In genomic region chr5:14410942-14411258, GRCh38 we compare ENCODE assay signal across 18 cellular contexts.
DNase-seq lines count a peak whose midpoint lies in the region; ATAC-seq and TF ChIP-seq lines count a peak whose summit lies in the region.
"Had no signal": no experiment of that assay in that cellular context is flagged by ENCODE, and none has a peak within 500 bp of the region (broad histone marks: within the 10 kb centered on the region; RNA-seq: fewer than 3 reads in every experiment).

No MANE protein-coding gene starts in this region.

- no peaks in the 10 kb centered on the region for H3K27me3 ChIP-seq in CD4-positive, alpha-beta memory T cell (ENCODE audit: insufficient read depth, low read length)
- H3K27me3 ChIP-seq in lower lobe of right lung (ENCODE audit: low read depth): no peaks in the 10 kb centered on the region
- no peaks in the 10 kb centered on the region for H3K27me3 ChIP-seq in spleen (replicated peaks in 1 of 7)
- H3K27me3 ChIP-seq: cardiac muscle cell, foreskin keratinocyte had no signal

- H3K4me3 ChIP-seq in CD4-positive, alpha-beta memory T cell (ENCODE audit: low read length in 2 of 2): no peak overlapping the region
- H3K4me3 ChIP-seq in astrocyte of the spinal cord (ENCODE audit: low read depth, low read length): no peak overlapping the region
- no peak overlapping the region for H3K4me3 ChIP-seq in lower lobe of right lung
- no peak overlapping the region for H3K4me3 ChIP-seq in spleen
- H3K4me3 ChIP-seq: cardiac muscle cell, PC-9 had no signal

- peaks cover 0 to 1% of the 10 kb centered on the region in 2 donors for H3K36me3 Mint-ChIP-seq in CD4-positive, alpha-beta memory T cell

- H3K27me3 Mint-ChIP-seq in CD4-positive, alpha-beta memory T cell: peaks cover 0 to 3% of the 10 kb centered on the region in 2 donors
- H3K27me3 Mint-ChIP-seq: effector memory CD8-positive, alpha-beta T cell had no signal

- H3K9me3 Mint-ChIP-seq in CD4-positive, alpha-beta memory T cell: no peaks in the 10 kb centered on the region
- H3K9me3 Mint-ChIP-seq: effector memory CD8-positive, alpha-beta T cell had no signal

- intact Hi-C loops in CD4-positive, alpha-beta memory T cell (cut with micrococcal nuclease): no loop called here
- intact Hi-C loops in lower lobe of right lung (cut with DNase I) (no loop called here), spleen (cut with DNase I; ENCODE audit: low total_unique reads) (no loop called here)

- no peak overlapping the region for H3K27ac ChIP-seq in CD4-positive, alpha-beta memory T cell (ENCODE audit: low read depth, low read length)
- H3K27ac ChIP-seq in lower lobe of right lung (peak overlapping the region; percentile 21), spleen (peak overlapping the region in 7 of 8 donors; percentile 32 to 74 (median 57))
- H3K27ac ChIP-seq: cardiac muscle cell, foreskin keratinocyte, PC-9 had no signal

- no peaks in the 10 kb centered on the region for H3K9me3 ChIP-seq in CD4-positive, alpha-beta memory T cell (ENCODE audit: control insufficient read depth in 1 of 2, low read length in 2 of 2)
- H3K9me3 ChIP-seq in lower lobe of right lung (no peaks in the 10 kb centered on the region), spleen (no peaks in the 10 kb centered on the region)

- TF ChIP-seq POLR2A in spleen (IDR thresholded peaks at IDR 0.05): no peak

- H3K4me3 Mint-ChIP-seq in CD4-positive, alpha-beta memory T cell: peak overlapping the region in 1 of 8 donors; percentile 41
- H3K4me3 Mint-ChIP-seq: effector memory CD8-positive, alpha-beta T cell had no signal

- no peak for DNase-seq in CD4-positive, alpha-beta memory T cell
- peak; percentile 47 for DNase-seq in astrocyte of the spinal cord (ENCODE audit: low read depth, low spot score)
- no peak for DNase-seq in lower lobe of right lung
- no peak for DNase-seq in spleen
- DNase-seq in DMS114 treated with DMSO at 0.1 percent for 48 hours (lab: John Stamatoyannopoulos, UW; ENCODE audit: unreplicated experiment): no peak
- no peak for DNase-seq in stimulated activated naive CD8-positive, alpha-beta T cell treated with anti-CD3 and anti-CD28 coated beads, Interleukin-15, Interleukin-2, amounts not matched to agents 100 U/mL and 50 U/mL, for 24 hours
- DNase-seq in NCI-H1436 treated with DMSO at 0.1 percent for 48 hours (lab: John Stamatoyannopoulos, UW): no peak
- DNase-seq in UCSD-AML1 (lab: John Stamatoyannopoulos, UW; ENCODE audit: unreplicated experiment): no peak
- DNase-seq: activated gamma-delta T cell; DMS 273 treated with DMSO at 0.1 percent for 48 hours; effector memory CD8-positive, alpha-beta T cell; foreskin keratinocyte; NCI-H2081; NCI-H69; occipital lobe; PC-9; SW 1271 had no signal

- CTCF ChIA-PET in CD4-positive, alpha-beta memory T cell (lab: Charles Lee; ENCODE audit: partially characterized antibody): interaction anchor here (0.7 to 4.9 kb wide), 3 partner anchors 12 to 237 kb away, joined by 3 to 29 read pairs (median 25); no protein-coding TSS in a partner anchor

- no peaks in the 10 kb centered on the region for H3K36me3 ChIP-seq in CD4-positive, alpha-beta memory T cell (ENCODE audit: insufficient read depth, low read length)
- H3K36me3 ChIP-seq in lower lobe of right lung (peaks cover 100% of the 10 kb centered on the region), spleen (peaks cover 3 to 98% (median 30%) of the 10 kb centered on the region in 6 donors)

- peaks cover 28 to 40% (median 35%) of the 10 kb centered on the region in 4 donors for H3K4me1 Mint-ChIP-seq in CD4-positive, alpha-beta memory T cell

- no peak for TF ChIP-seq CTCF in astrocyte of the spinal cord (IDR thresholded peaks at IDR 0.05; ENCODE audit: low read depth, low read length)
- no peak for TF ChIP-seq CTCF in lower lobe of right lung (IDR thresholded peaks at IDR 0.05)
- no peak for TF ChIP-seq CTCF in spleen (IDR thresholded peaks at IDR 0.05 in 8 of 11, conservative IDR thresholded peaks at IDR 0.05 in 3 of 11)

- peaks cover 35% of the 10 kb centered on the region for H3K4me1 ChIP-seq in CD4-positive, alpha-beta memory T cell (ENCODE audit: insufficient read depth, low read length)
- no peaks in the 10 kb centered on the region for H3K4me1 ChIP-seq in lower lobe of right lung
- H3K4me1 ChIP-seq in spleen: peaks cover 0 to 70% (median 19%) of the 10 kb centered on the region in 6 donors
- H3K4me1 ChIP-seq: foreskin keratinocyte had no signal

- POLR2A ChIA-PET in CD4-positive, alpha-beta memory T cell (lab: Charles Lee; ENCODE audit: partially characterized antibody): no interaction called here

- in situ Hi-C loops in astrocyte of the spinal cord (cut with HindIII; ENCODE audit: low sequenced_read_pairs): no loop called here

- peak overlapping the region in 4 of 7 donors; percentile 13 to 73 (median 50) for H3K27ac Mint-ChIP-seq in CD4-positive, alpha-beta memory T cell

- WGBS in spleen, 5 donors: 75 to 84% (median 82%) methylated on average over 5 of the region's 5 CpGs

- ATAC-seq in lower lobe of right lung: no peak
- no peak for ATAC-seq in stimulated activated naive CD8-positive, alpha-beta T cell treated with anti-CD3 and anti-CD28 coated beads, Interleukin-15, Interleukin-2, amounts not matched to agents 100 U/mL and 50 U/mL, for 24 hours
- ATAC-seq: effector memory CD8-positive, alpha-beta T cell; foreskin keratinocyte had no signal
